In the genomic region with DNA sequence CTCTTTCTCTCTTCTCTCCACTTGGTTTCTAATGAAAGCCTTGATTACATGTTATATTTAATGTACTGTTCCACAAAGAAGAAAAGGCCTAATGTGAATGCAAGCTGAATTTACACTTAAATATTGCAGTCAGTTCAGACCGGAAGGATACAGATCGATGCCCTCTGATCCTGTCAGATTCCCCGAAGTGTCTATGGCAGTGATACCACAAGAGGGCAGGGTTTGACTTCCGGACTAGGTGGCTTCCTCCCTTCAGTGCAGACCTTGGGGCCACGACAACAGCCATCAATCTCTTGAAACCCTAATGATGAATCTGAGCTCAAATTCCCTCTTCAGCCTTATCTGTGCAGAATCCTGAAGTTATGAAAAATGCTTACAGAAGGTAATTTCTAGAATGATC, we compare ENCODE assay signal across 8 cellular contexts. TPM values are rescaled to one million over a fixed set of nuclear protein-coding genes. Genes with fewer than 3 reads are reported as not detected.
DNase-seq lines count a peak whose midpoint lies in the region; ATAC-seq and TF ChIP-seq lines count a peak whose summit lies in the region.

No MANE protein-coding gene starts in this region.

- no peak overlapping the region for H3K27ac Mint-ChIP-seq in activated T-cell treated with anti-CD3 and anti-CD28 coated beads, Interleukin-2, amount 50 U/mL, for 72 hours
- H3K27ac Mint-ChIP-seq in activated T-cell treated with anti-CD3 and anti-CD28 coated beads, Interleukin-2, amount 50 U/mL, for 24 hours: no peak overlapping the region
- no peak overlapping the region for H3K27ac Mint-ChIP-seq in H9

- H2AFZ ChIP-seq in H9 (ENCODE audit: low read length): no peak overlapping the region

- no peak overlapping the region for H2BK20ac ChIP-seq in H9 (ENCODE audit: low read depth, low read length, poor library complexity, severe bottlenecking)

- intact Hi-C loops in psoas muscle (cut with DNase I): loop anchor here in 1 of 2 donors (10.0 kb wide), 1 partner anchor 218 kb away; no protein-coding TSS in a partner anchor

- no CpG with 5 or more reads among the region's 5 CpGs for WGBS in H9 (ENCODE audit: extremely low coverage, insufficient read length, low lambda C conversion rate)
- WGBS in psoas muscle, 3 donors: 29 to 43% (median 31%) methylated on average over 5 of the region's 5 CpGs

- H3K4me3 ChIP-seq in LNCaP clone FGC (ENCODE audit: low read depth, low read length) (no peak overlapping the region), RWPE2 (ENCODE audit: severe bottlenecking) (no peak overlapping the region), psoas muscle (no peak overlapping the region)

- H2BK15ac ChIP-seq in H9 (ENCODE audit: low read depth, low read length): no peak overlapping the region

- H3K27ac ChIP-seq in H9 (ENCODE audit: insufficient read length, low read depth, low read length) (no peak overlapping the region), RWPE2 (ENCODE audit: poor library complexity, severe bottlenecking) (no peak overlapping the region), psoas muscle (no peak overlapping the region)

- H4K20me1 ChIP-seq in H9 (ENCODE audit: control insufficient read depth, insufficient read depth, insufficient read length): no peaks in the 10 kb centered on the region

- no peak overlapping the region for H3K23ac ChIP-seq in H9 (ENCODE audit: insufficient read length, low read depth, low read length)

- no peak overlapping the region for H2BK5ac ChIP-seq in H9 (ENCODE audit: insufficient read length, low read length)

- no peaks in the 10 kb centered on the region for H3K36me3 Mint-ChIP-seq in activated T-cell treated with anti-CD3 and anti-CD28 coated beads, Interleukin-2, amount 50 U/mL, for 72 hours (ENCODE audit: insufficient read depth in 2 of 2)
- H3K36me3 Mint-ChIP-seq in activated T-cell treated with anti-CD3 and anti-CD28 coated beads, Interleukin-2, amount 50 U/mL, for 24 hours (ENCODE audit: low read depth): no peaks in the 10 kb centered on the region
- H3K36me3 Mint-ChIP-seq in H9 (ENCODE audit: insufficient read depth in 1 of 3, low read depth in 3 of 3): no peaks in the 10 kb centered on the region

- peaks cover 4% of the 10 kb centered on the region for H3K27me3 Mint-ChIP-seq in activated T-cell treated with anti-CD3 and anti-CD28 coated beads, Interleukin-2, amount 50 U/mL, for 72 hours (ENCODE audit: low read depth)
- H3K27me3 Mint-ChIP-seq in activated T-cell treated with anti-CD3 and anti-CD28 coated beads, Interleukin-2, amount 50 U/mL, for 24 hours: no peaks in the 10 kb centered on the region
- H3K27me3 Mint-ChIP-seq in H9 (ENCODE audit: low read depth): no peaks in the 10 kb centered on the region

- no peak overlapping the region for H3K56ac ChIP-seq in H9 (ENCODE audit: insufficient read length, low read depth, low read length)

- TF ChIP-seq CTCF in H9 (conservative IDR thresholded peaks at IDR 0.05) (peak; percentile 81), LNCaP clone FGC (IDR thresholded peaks at IDR 0.05; ENCODE audit: control insufficient read depth, extremely low read depth, insufficient read depth) (peak; percentile 88), RWPE2 (IDR thresholded peaks at IDR 0.05; ENCODE audit: poor library complexity, severe bottlenecking) (peak; percentile 48), psoas muscle (IDR thresholded peaks at IDR 0.05) (peak; percentile 23)

- no peak overlapping the region for H4K91ac ChIP-seq in H9 (ENCODE audit: insufficient read length, low read depth, low read length)

- no peaks in the 10 kb centered on the region for H3K36me3 ChIP-seq in RWPE2 (ENCODE audit: low read depth)
- no peaks in the 10 kb centered on the region for H3K36me3 ChIP-seq in psoas muscle (ENCODE audit: insufficient read depth in 1 of 2, low read depth in 1 of 2)

- no peaks in the 10 kb centered on the region for H3K9me3 ChIP-seq in H9 (ENCODE audit: control insufficient read depth, low read depth, low read length)
- no peaks in the 10 kb centered on the region for H3K9me3 ChIP-seq in RWPE2 (ENCODE audit: severe bottlenecking)
- H3K9me3 ChIP-seq in psoas muscle: no peaks in the 10 kb centered on the region

- H2BK12ac ChIP-seq in H9 (ENCODE audit: insufficient read length, low read depth, low read length): no peak overlapping the region

- H3K27me3 ChIP-seq in H9 (ENCODE audit: insufficient read depth, low read length) (no peaks in the 10 kb centered on the region), RWPE2 (ENCODE audit: insufficient read depth, poor library complexity, severe bottlenecking) (peaks cover 7% of the 10 kb centered on the region), psoas muscle (ENCODE audit: insufficient read depth in 3 of 3, low read length in 2 of 3) (no peaks in the 10 kb centered on the region)

- no peak overlapping the region for H3K4me3 Mint-ChIP-seq in activated T-cell treated with anti-CD3 and anti-CD28 coated beads, Interleukin-2, amount 50 U/mL, for 72 hours
- no peak overlapping the region for H3K4me3 Mint-ChIP-seq in activated T-cell treated with anti-CD3 and anti-CD28 coated beads, Interleukin-2, amount 50 U/mL, for 24 hours
- H3K4me3 Mint-ChIP-seq in H9: no peak overlapping the region

- no peaks in the 10 kb centered on the region for H3K4me1 ChIP-seq in H9 (ENCODE audit: insufficient read depth, low read length)
- no peaks in the 10 kb centered on the region for H3K4me1 ChIP-seq in RWPE2 (ENCODE audit: insufficient read depth, poor library complexity, severe bottlenecking)
- no peaks in the 10 kb centered on the region for H3K4me1 ChIP-seq in psoas muscle

- no peaks in the 10 kb centered on the region for H3K79me2 ChIP-seq in H9 (ENCODE audit: insufficient read depth, low read length)

- no peaks in the 10 kb centered on the region for H3K4me1 Mint-ChIP-seq in activated T-cell treated with anti-CD3 and anti-CD28 coated beads, Interleukin-2, amount 50 U/mL, for 72 hours (ENCODE audit: low read depth)
- no peaks in the 10 kb centered on the region for H3K4me1 Mint-ChIP-seq in activated T-cell treated with anti-CD3 and anti-CD28 coated beads, Interleukin-2, amount 50 U/mL, for 24 hours (ENCODE audit: low read depth)
- H3K4me1 Mint-ChIP-seq in H9: 0 out of 4 replicates have a peak, but pooled peaks cover 0 to 2% of the 10 kb centered on the region in 2 experiments

- no peak overlapping the region for H3K4ac ChIP-seq in H9 (ENCODE audit: low read depth, low read length)

- no peak overlapping the region for H3K18ac ChIP-seq in H9 (ENCODE audit: insufficient read length, low read depth, low read length)

- no peaks in the 10 kb centered on the region for H3K9me3 Mint-ChIP-seq in activated T-cell treated with anti-CD3 and anti-CD28 coated beads, Interleukin-2, amount 50 U/mL, for 72 hours
- peaks cover 2% of the 10 kb centered on the region for H3K9me3 Mint-ChIP-seq in activated T-cell treated with anti-CD3 and anti-CD28 coated beads, Interleukin-2, amount 50 U/mL, for 24 hours
- no peaks in the 10 kb centered on the region for H3K9me3 Mint-ChIP-seq in H9

- peak in 1 of 2 donors; percentile 35 for ATAC-seq in activated T-cell treated with anti-CD3 and anti-CD28 coated beads, Interleukin-2, amount 50 U/mL, for 72 hours (replicated peaks in 1 of 2)
- peak; percentile 57; the same call in 1 of the 3 replicates for ATAC-seq in RWPE2 (ENCODE audit: low read depth)
- ATAC-seq in psoas muscle: peak in 2 of 4 donors; percentile 56 to 65

- peak; percentile 2 to 4 for DNase-seq in activated T-cell treated with anti-CD3 and anti-CD28 coated beads, Interleukin-2, amount 50 U/mL, for 72 hours
- DNase-seq in activated T-cell treated with anti-CD3 and anti-CD28 coated beads, Interleukin-2, amount 50 U/mL, for 24 hours: no peak
- peak; percentile 68 for DNase-seq in H9
- DNase-seq in LNCaP clone FGC (ENCODE audit: low read depth): peak; percentile 21
- DNase-seq in RWPE2 (ENCODE audit: low spot score): no peak
- peak; percentile 54 for DNase-seq in fibroblast of peridontal ligament (ENCODE audit: extremely low read depth)
- DNase-seq in psoas muscle: no peak
- no peak for DNase-seq in activated CD4-positive, CD25-positive, alpha-beta regulatory T cell (lab: John Stamatoyannopoulos, UW)

- no peak overlapping the region for H4K8ac ChIP-seq in H9 (replicated peaks; ENCODE audit: insufficient read length, low read depth, low read length)

- no peak overlapping the region for H3K4me2 ChIP-seq in H9 (ENCODE audit: insufficient read depth, insufficient read length, low read length)

- H3T11ph ChIP-seq in H9 (ENCODE audit: low read length): no peak overlapping the region

- no peak overlapping the region for H4K5ac ChIP-seq in H9 (ENCODE audit: insufficient read length, low read depth, low read length)

- no peak overlapping the region for H3K9ac ChIP-seq in H9 (ENCODE audit: extremely low read depth, insufficient read length, low read length)

- no peak overlapping the region for H2AK5ac ChIP-seq in H9 (ENCODE audit: insufficient read length, low read length)

- H2BK120ac ChIP-seq in H9 (ENCODE audit: low read depth, low read length, poor library complexity, severe bottlenecking): no peak overlapping the region

- H3K79me1 ChIP-seq in H9 (ENCODE audit: insufficient read depth, low read depth, low read length, poor library complexity, severe bottlenecking): no peaks in the 10 kb centered on the region

- no peaks in the 10 kb centered on the region for H3K23me2 ChIP-seq in H9 (ENCODE audit: insufficient read length, low read depth, low read length, poor library complexity, severe bottlenecking)

- no peak overlapping the region for H3K14ac ChIP-seq in H9 (ENCODE audit: insufficient read depth, low read length)

RNA-seq across cellular contexts. Expression of gene AGTR1, which starts 29.5 kb away (rescaled TPM):
- not detected for total RNA-seq in activated T-cell treated with anti-CD3 and anti-CD28 coated beads, Interleukin-2, amount 50 U/mL, for 72 hours
- total RNA-seq in H9 (2021) (not detected in 2 replicates), psoas muscle (1 to 10 TPM; 3.1 to 8.5 (median 5.5) TPM)
- polyA plus RNA-seq in psoas muscle: 10 to 100 TPM in 1 of 3 donors, 1 to 10 TPM in 2; 5.7 to 11.4 (median 7.2) TPM

Comparison
In these comparisons a context has a peak if more than half of its experiments do, and no peak if none do; other contexts are left out.
1. DNase-seq: peak in activated T-cell treated with anti-CD3 and anti-CD28 coated beads, Interleukin-2, amount 50 U/mL, for 72 hours (2 of 2), H9 (single experiment), LNCaP clone FGC (single experiment) and fibroblast of peridontal ligament (single experiment); none in activated T-cell treated with anti-CD3 and anti-CD28 coated beads, Interleukin-2, amount 50 U/mL, for 24 hours (single experiment), RWPE2 (single experiment), psoas muscle (0 of 2) and activated CD4-positive, CD25-positive, alpha-beta regulatory T cell (0 of 4).
2. CTCF ChIP-seq: peak in every context shown above with its lines; median percentile 88 in LNCaP clone FGC; 81 in H9; 48 in RWPE2; 23 in psoas muscle.